ENCODE assay signal across 31 cellular contexts in genomic region chr20:24763386-24764026, GRCh38.
DNase-seq lines count a peak whose midpoint lies in the region; ATAC-seq and TF ChIP-seq lines count a peak whose summit lies in the region.
"Had no signal": no experiment of that assay in that cellular context is flagged by ENCODE, and none has a peak within 500 bp of the region (broad histone marks: within the 10 kb centered on the region; RNA-seq: fewer than 3 reads in every experiment).

No MANE protein-coding gene starts in this region.

- TF ChIP-seq EP300 in suprapubic skin (IDR thresholded peaks at IDR 0.05) = no peak

- no peaks in the 10 kb centered on the region for H3K79me2 ChIP-seq in PC-9 (ENCODE audit: low read depth)

- no peaks in the 10 kb centered on the region for H3K36me3 ChIP-seq in suprapubic skin
- no peaks in the 10 kb centered on the region for H3K36me3 ChIP-seq in PC-9 (ENCODE audit: low read depth)
- H3K36me3 ChIP-seq: gastrocnemius medialis, neural progenitor cell, right lobe of liver, upper lobe of right lung had no signal

- peaks cover 12% of the 10 kb centered on the region; the same call in 1 of the 2 replicates for H3F3A ChIP-seq in PC-9 (ENCODE audit: insufficient read depth, low read depth)

- WGBS in suprapubic skin = 72% methylated on average over 26 of the region's 26 CpGs

- no peaks in the 10 kb centered on the region for H3K36me3 Mint-ChIP-seq in nephron progenitor cell (ENCODE audit: low read depth)
- H3K36me3 Mint-ChIP-seq: activated CD4-positive, alpha-beta memory T cell treated with anti-CD3 and anti-CD28 coated beads for 36 hours; activated naive CD4-positive, alpha-beta T cell treated with anti-CD3 and anti-CD28 coated beads, Interleukin-2, amount 50 U/mL, for 24 hours; brain; CD4-positive, alpha-beta memory T cell; neural progenitor cell had no signal

- H3K27ac Mint-ChIP-seq in nephron progenitor cell = peak overlapping the region; percentile 61
- H3K27ac Mint-ChIP-seq: activated CD4-positive, alpha-beta memory T cell treated with anti-CD3 and anti-CD28 coated beads for 36 hours; activated naive CD4-positive, alpha-beta T cell treated with anti-CD3 and anti-CD28 coated beads, Interleukin-2, amount 50 U/mL, for 24 hours; activated T-helper 2 cell treated with anti-CD3 and anti-CD28 coated beads, Interferon-gamma antibody, Interleukin-2, Interleukin-4, amounts not matched to agents 10 μg/mL and 5 μg/mL and 100 μg/mL, durations not matched to agents 14 hours and 24 hours and 36 hours; brain; CD4-positive, alpha-beta memory T cell; neural progenitor cell; progenitor cell of endocrine pancreas had no signal

- TF ChIP-seq CTCF in dorsolateral prefrontal cortex (IDR thresholded peaks at IDR 0.05 in 54 of 56, conservative IDR thresholded peaks at IDR 0.05 in 2 of 56; ENCODE audit: low read depth in 1 of 56, partially characterized antibody in 56 of 56) = no peak
- no peak for TF ChIP-seq CTCF in nephron progenitor cell (IDR thresholded peaks at IDR 0.05)
- no peak for TF ChIP-seq CTCF in suprapubic skin (IDR thresholded peaks at IDR 0.05)
- no peak for TF ChIP-seq CTCF in PC-9 (conservative IDR thresholded peaks at IDR 0.05)

- H3K4me1 ChIP-seq in suprapubic skin (no peaks in the 10 kb centered on the region), PC-9 (replicated peaks; ENCODE audit: insufficient read depth) (peaks cover 15% of the 10 kb centered on the region)
- H3K4me1 ChIP-seq: gastrocnemius medialis, neural progenitor cell, right lobe of liver, upper lobe of right lung had no signal

- CTCF ChIA-PET in PC-9 (lab: Charles Lee) = no interaction called here

- no peak overlapping the region for H3K4me3 Mint-ChIP-seq in nephron progenitor cell
- H3K4me3 Mint-ChIP-seq: activated CD4-positive, alpha-beta memory T cell treated with anti-CD3 and anti-CD28 coated beads for 36 hours; activated naive CD4-positive, alpha-beta T cell treated with anti-CD3 and anti-CD28 coated beads, Interleukin-2, amount 50 U/mL, for 24 hours; brain; CD4-positive, alpha-beta memory T cell; neural progenitor cell had no signal

- no peak overlapping the region for H2AFZ ChIP-seq in PC-9
- H2AFZ ChIP-seq: neural progenitor cell had no signal

- peak; percentile 6 for DNase-seq in activated CD4-positive, alpha-beta T cell treated with anti-CD3 and anti-CD28 coated beads for 1 hour
- DNase-seq in activated CD4-positive, alpha-beta T cell treated with anti-CD3 and anti-CD28 coated beads, Interleukin-2, amount 50 U/mL, for 1 hour = no peak
- DNase-seq in dorsolateral prefrontal cortex = peak in 7 of 10 donors; percentile 3 to 75 (median 64)
- no peak for DNase-seq in nephron progenitor cell
- DNase-seq in suprapubic skin (ENCODE audit: low spot score in 2 of 2) = peak; percentile 37 to 54
- DNase-seq in PC-9 = no peak
- no peak for DNase-seq in activated gamma-delta T cell (lab: John Stamatoyannopoulos, UW)
- DNase-seq: activated CD4-positive, CD25-positive, alpha-beta regulatory T cell; amniotic stem cell; CD4-positive, alpha-beta memory T cell; gastrocnemius medialis; H7; hippocampal formation; KBM-7; NCI-H1105; NCI-H187 treated with DMSO at 0.1 percent for 48 hours; NCI-H2171; NCI-H510A; RPMI8226; stimulated activated CD4-positive, alpha-beta T cell treated with anti-CD3 and anti-CD28 coated beads, Interleukin-12 subunit alpha, Interleukin-12 subunit beta, amount 100 ng/mL, for 4 hours; stimulated activated CD4-positive, alpha-beta T cell treated with anti-CD3 and anti-CD28 coated beads, Interleukin-4, amount 100 ng/mL, for 1 hour; upper lobe of right lung had no signal

- peaks cover 19% of the 10 kb centered on the region for H3K27me3 Mint-ChIP-seq in nephron progenitor cell (ENCODE audit: low read depth, poor library complexity)
- H3K27me3 Mint-ChIP-seq: progenitor cell of endocrine pancreas had no signal

- H4K20me1 ChIP-seq in PC-9 (ENCODE audit: insufficient read depth) = no peaks in the 10 kb centered on the region

- no peak for ATAC-seq in GM21619 (IDR thresholded peaks at IDR 0.05; ENCODE audit: unreplicated experiment)
- ATAC-seq: gastrocnemius medialis, right lobe of liver, upper lobe of right lung had no signal

- H3K4me3 ChIP-seq in dorsolateral prefrontal cortex = no peak overlapping the region
- no peak overlapping the region for H3K4me3 ChIP-seq in suprapubic skin
- no peak overlapping the region for H3K4me3 ChIP-seq in PC-9
- H3K4me3 ChIP-seq: gastrocnemius medialis, neural progenitor cell, right lobe of liver, upper lobe of right lung had no signal

- H3K9me3 Mint-ChIP-seq in nephron progenitor cell = peaks cover 24% of the 10 kb centered on the region
- H3K9me3 Mint-ChIP-seq: activated naive CD4-positive, alpha-beta T cell treated with anti-CD3 and anti-CD28 coated beads, Interleukin-2, amount 50 U/mL, for 24 hours; activated T-helper 2 cell treated with anti-CD3 and anti-CD28 coated beads, Interferon-gamma antibody, Interleukin-2, Interleukin-4, amounts not matched to agents 10 μg/mL and 5 μg/mL and 100 μg/mL, durations not matched to agents 14 hours and 24 hours and 36 hours had no signal

- no peaks in the 10 kb centered on the region for H3K9me3 ChIP-seq in suprapubic skin
- peaks cover 7% of the 10 kb centered on the region; the same call in 1 of the 2 replicates for H3K9me3 ChIP-seq in PC-9 (ENCODE audit: insufficient read depth, low read depth)

- H3K27ac ChIP-seq in dorsolateral prefrontal cortex = no peak overlapping the region
- no peak overlapping the region for H3K27ac ChIP-seq in suprapubic skin
- no peak overlapping the region for H3K27ac ChIP-seq in PC-9
- H3K27ac ChIP-seq: 22Rv1, gastrocnemius medialis, neural progenitor cell, right lobe of liver, upper lobe of right lung had no signal

- H3K4me1 Mint-ChIP-seq in nephron progenitor cell = no peaks in the 10 kb centered on the region
- H3K4me1 Mint-ChIP-seq: activated naive CD4-positive, alpha-beta T cell treated with anti-CD3 and anti-CD28 coated beads, Interleukin-2, amount 50 U/mL, for 24 hours; CD4-positive, alpha-beta memory T cell had no signal

- BruUV-seq in PC-9 (replicated peaks; lab: Mats Ljungman, UMichigan) = no TSS peak

- POLR2A ChIA-PET in PC-9 (lab: Charles Lee; ENCODE audit: unreplicated experiment) = no interaction called here

- TF ChIP-seq POLR2A in suprapubic skin (IDR thresholded peaks at IDR 0.05) = no peak

- peaks cover 0 to 2% (median 0%) of the 10 kb centered on the region in 45 donors for H3K27me3 ChIP-seq in dorsolateral prefrontal cortex
- peaks cover 11% of the 10 kb centered on the region for H3K27me3 ChIP-seq in suprapubic skin
- no peaks in the 10 kb centered on the region for H3K27me3 ChIP-seq in PC-9 (ENCODE audit: insufficient read depth, low read depth)
- H3K27me3 ChIP-seq: gastrocnemius medialis, neural progenitor cell, right lobe of liver, upper lobe of right lung had no signal

- no peaks in the 10 kb centered on the region for H3K9me2 ChIP-seq in PC-9 (ENCODE audit: insufficient read depth)

- H3K4me2 ChIP-seq in PC-9 = no peak overlapping the region
- H3K4me2 ChIP-seq: neural progenitor cell had no signal

- intact Hi-C loops in dorsolateral prefrontal cortex (cut with DNase I) (no loop called here), PC-9 (cut with micrococcal nuclease; ENCODE audit: unreplicated experiment) (no loop called here)

Comparison
In these comparisons a context has a peak if more than half of its experiments do, and no peak if none do; other contexts are left out.
1. DNase-seq: peak in activated CD4-positive, alpha-beta T cell treated with anti-CD3 and anti-CD28 coated beads for 1 hour (single experiment), dorsolateral prefrontal cortex (7 of 10) and suprapubic skin (2 of 2); none in activated CD4-positive, alpha-beta T cell treated with anti-CD3 and anti-CD28 coated beads, Interleukin-2, amount 50 U/mL, for 1 hour (single experiment), nephron progenitor cell (single experiment), PC-9 (0 of 2) and activated gamma-delta T cell (single experiment).